30 cellular contexts compared by ENCODE assay signal in genomic region chr9:98933890-98934289, GRCh38. TPM values are rescaled to one million over a fixed set of nuclear protein-coding genes. Genes with fewer than 3 reads are reported as not detected.
"Had no signal": no experiment of that assay in that cellular context is flagged by ENCODE, and none has a peak within 500 bp of the region (broad histone marks: within the 10 kb centered on the region; RNA-seq: fewer than 3 reads in every experiment).

No MANE protein-coding gene starts in this region.

- H3K27me3 ChIP-seq: right atrium auricular region, stomach, testis, thyroid gland, upper lobe of left lung had no signal

- H3K36me3 ChIP-seq: left ventricle myocardium inferior, neural progenitor cell, neutrophil, right atrium auricular region, stomach, thyroid gland, transverse colon, upper lobe of left lung had no signal

- H3K36me3 Mint-ChIP-seq: immature natural killer cell; mesothelial cell of epicardium; naive B cell; natural killer cell; neural progenitor cell; stimulated activated naive B cell treated with anti-CD40 and anti-IgM and Interleukin-4, amounts not matched to agents 10 μg/mL and 1 μg/mL and 100 μg/mL, for 72 hours had no signal

- DNase-seq: hypothalamus; immature natural killer cell; left ventricle myocardium inferior; mesendoderm; naive B cell; natural killer cell; nephron progenitor cell; occipital lobe; stimulated activated CD4-positive, alpha-beta T cell treated with anti-CD3 and anti-CD28 coated beads, Interleukin-12 subunit alpha, Interleukin-12 subunit beta, amount 100 ng/mL, for 4 hours; stimulated activated CD4-positive, alpha-beta T cell treated with anti-CD3 and anti-CD28 coated beads, Interleukin-15, amount 100 ng/mL, for 24 hours; stimulated activated CD4-positive, alpha-beta T cell treated with anti-CD3 and anti-CD28 coated beads, Interleukin-2, amount 100 ng/mL, for 24 hours; stimulated activated CD4-positive, alpha-beta T cell treated with anti-CD3 and anti-CD28 coated beads, Interleukin-4, amount 100 ng/mL, for 1 hour; stimulated activated naive B cell treated with anti-CD40 and anti-IgM and Interleukin-4, amounts not matched to agents 10 μg/mL and 1 μg/mL and 100 μg/mL, for 72 hours; stimulated activated naive CD8-positive, alpha-beta T cell treated with anti-CD3 and anti-CD28 coated beads, Interleukin-15, Interleukin-2, amounts not matched to agents 100 U/mL and 50 U/mL, for 24 hours; stomach; testis; thyroid gland; transverse colon; upper lobe of left lung had no signal

- ATAC-seq: natural killer cell; sciatic nerve; stimulated activated naive B cell treated with anti-CD40 and anti-IgM and Interleukin-4, amounts not matched to agents 10 μg/mL and 1 μg/mL and 100 μg/mL, for 72 hours; stimulated activated naive CD8-positive, alpha-beta T cell treated with anti-CD3 and anti-CD28 coated beads, Interleukin-15, Interleukin-2, amounts not matched to agents 100 U/mL and 50 U/mL, for 24 hours had no signal

- H3K27ac ChIP-seq: left ventricle myocardium inferior, neural progenitor cell, neutrophil, right atrium auricular region, skin epidermis, stomach, testis, thyroid gland, transverse colon, upper lobe of left lung had no signal

- FAIRE-seq: islet of Langerhans had no signal

- H3K4me1 ChIP-seq: right atrium auricular region, stomach, testis, thyroid gland, transverse colon, upper lobe of left lung had no signal

- H3K4me3 Mint-ChIP-seq: immature natural killer cell; mesothelial cell of epicardium; naive B cell; natural killer cell; nephron progenitor cell; neural progenitor cell; stimulated activated naive B cell treated with anti-CD40 and anti-IgM and Interleukin-4, amounts not matched to agents 10 μg/mL and 1 μg/mL and 100 μg/mL, for 72 hours had no signal

- H3K27ac Mint-ChIP-seq: immature natural killer cell; mesothelial cell of epicardium; naive B cell; natural killer cell; nephron progenitor cell; neural progenitor cell; progenitor cell of endocrine pancreas; stimulated activated naive B cell treated with anti-CD40 and anti-IgM and Interleukin-4, amounts not matched to agents 10 μg/mL and 1 μg/mL and 100 μg/mL, for 72 hours had no signal

- H3K4me3 ChIP-seq: left ventricle myocardium inferior, lung, neural progenitor cell, right atrium auricular region, skin epidermis, stomach, testis, thyroid gland, transverse colon, upper lobe of left lung had no signal

- H3K4me1 Mint-ChIP-seq: immature natural killer cell, naive B cell, natural killer cell, nephron progenitor cell had no signal

- H3K9me3 Mint-ChIP-seq: immature natural killer cell; mesothelial cell of epicardium; naive B cell; natural killer cell; nephron progenitor cell; stimulated activated naive B cell treated with anti-CD40 and anti-IgM and Interleukin-4, amounts not matched to agents 10 μg/mL and 1 μg/mL and 100 μg/mL, for 72 hours had no signal

- H3K9me3 ChIP-seq: left ventricle myocardium inferior, neutrophil, right atrium auricular region, stomach, testis, thyroid gland, transverse colon, upper lobe of left lung had no signal

RNA-seq across cellular contexts. Expression of gene COL15A1, which starts 9.8 kb away (rescaled TPM):
- total RNA-seq: mononuclear cell, progenitor cell of endocrine pancreas, pulmonary artery endothelial cell had no signal
